Comparison of ENCODE assay signal across 16 cellular contexts in the genomic region with DNA sequence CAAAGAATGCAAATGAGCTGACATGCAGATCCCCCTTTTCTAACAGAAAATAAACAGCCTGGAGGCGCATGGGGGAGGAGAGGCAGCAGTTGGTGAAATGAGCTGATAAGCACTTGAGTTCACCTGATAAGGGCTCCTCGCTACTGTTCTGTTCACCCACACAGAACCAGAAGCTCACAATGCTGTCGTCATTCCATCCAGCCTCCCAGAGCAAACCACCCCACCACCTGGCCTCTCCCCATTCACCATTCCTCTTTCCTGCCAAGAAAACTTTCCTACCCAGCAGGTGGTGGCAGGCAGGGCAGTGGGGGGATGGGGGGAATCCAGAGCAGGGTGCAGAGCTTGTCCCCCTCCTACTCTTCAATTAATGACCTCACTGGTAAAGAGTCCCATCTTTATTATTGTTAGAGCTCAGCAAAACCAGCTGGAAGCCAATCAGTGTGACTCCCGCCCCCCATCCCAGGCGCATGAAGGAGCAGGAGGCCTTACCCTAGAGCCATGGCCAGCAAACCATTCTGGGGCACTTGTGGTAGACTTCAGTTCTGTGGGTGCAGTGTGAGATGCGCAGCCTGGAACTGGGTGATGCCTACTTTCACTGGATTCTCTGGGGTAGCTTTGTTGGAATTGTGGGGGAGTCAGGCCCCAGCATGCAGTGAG.
DNase-seq lines count a peak whose midpoint lies in the region; ATAC-seq lines count a peak whose summit lies in the region.
"Had no signal": no experiment of that assay in that cellular context is flagged by ENCODE, and none has a peak within 500 bp of the region (broad histone marks: within the 10 kb centered on the region; RNA-seq: fewer than 3 reads in every experiment).

No MANE protein-coding gene starts in this region.

- peak; percentile 34 for DNase-seq in NCI-H748 (lab: John Stamatoyannopoulos, UW; ENCODE audit: unreplicated experiment)
- no peak for DNase-seq in NCI-H748 treated with DMSO at 0.1 percent for 48 hours (lab: John Stamatoyannopoulos, UW)
- DNase-seq in NCI-H2171 (lab: John Stamatoyannopoulos, UW) = peak; percentile 64
- peak; percentile 5 for DNase-seq in astrocyte of the hippocampus (ENCODE audit: low read depth, low spot score)
- no peak for DNase-seq in NAMALWA (ENCODE audit: low spot score)
- DNase-seq in superior temporal gyrus (ENCODE audit: extremely low spot score) = no peak
- DNase-seq in amniotic stem cell (lab: John Stamatoyannopoulos, UW) = no peak
- DNase-seq: activated CD4-positive, alpha-beta T cell treated with anti-CD3 and anti-CD28 coated beads, Interleukin-2, amount 50 U/mL, for 1 hour; activated naive CD4-positive, alpha-beta T cell; hippocampal formation; MG63; nephron progenitor cell; psoas muscle; spleen; SW 1271 had no signal

- ATAC-seq in GM21529 (IDR thresholded peaks at IDR 0.05; ENCODE audit: unreplicated experiment) = no peak
- ATAC-seq: psoas muscle had no signal

Comparison
In these comparisons a context has a peak if more than half of its experiments do, and no peak if none do; other contexts are left out.
1. DNase-seq: peak in NCI-H748 (single experiment), NCI-H2171 (single experiment) and astrocyte of the hippocampus (single experiment); none in NCI-H748 treated with DMSO at 0.1 percent for 48 hours (single experiment), NAMALWA (single experiment), superior temporal gyrus (single experiment) and amniotic stem cell (single experiment).